In the genomic region with DNA sequence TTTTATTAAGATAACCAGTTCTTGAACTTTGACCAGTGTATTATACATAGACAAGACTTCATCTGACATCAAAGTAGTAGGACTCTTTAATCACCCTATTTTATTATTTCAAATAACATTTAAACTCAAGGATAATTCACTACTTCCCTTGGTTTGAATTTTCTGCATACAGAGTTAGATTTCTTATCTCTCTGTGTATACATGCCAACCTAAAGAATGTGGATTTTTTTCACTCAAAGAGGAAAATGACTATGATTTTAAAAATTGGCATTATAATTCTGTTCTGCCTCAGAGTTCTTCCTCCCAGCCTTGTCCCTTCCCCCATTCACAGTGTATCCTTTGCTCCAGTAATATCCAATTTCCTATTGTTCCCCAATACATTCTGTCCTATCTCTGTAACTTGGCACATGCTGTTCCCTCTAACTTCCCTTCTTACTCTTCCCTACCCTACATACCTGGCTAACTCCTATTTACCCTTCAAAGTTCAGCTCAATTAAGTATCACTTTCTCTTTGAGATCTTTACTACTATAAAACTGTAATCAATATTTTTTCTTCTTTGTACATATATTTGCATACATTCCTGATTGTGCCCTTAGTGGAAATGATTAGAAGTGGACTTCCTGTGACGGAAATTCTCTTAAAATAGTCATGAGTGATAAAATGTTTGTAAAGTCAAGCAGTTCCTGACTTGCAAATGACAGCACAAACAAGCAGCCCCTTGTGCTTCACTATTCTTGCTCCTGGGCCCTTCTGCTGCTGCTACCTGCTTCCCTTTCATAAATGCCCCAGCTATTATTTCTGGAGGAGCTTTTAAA, we compare ENCODE assay signal across 3 cellular contexts.
TF ChIP-seq lines count a peak whose summit lies in the region.

No MANE protein-coding gene starts in this region.

TF ChIP-seq in HEK293, 187 proteins besides CTCF, POLR2A, EP300 and RAD21:
- TF ChIP-seq ZNF133 (tag by site-specific recombination; IDR thresholded peaks at IDR 0.05) (no peak), TCF7L2 (IDR thresholded peaks at IDR 0.05; ENCODE audit: borderline replicate concordance, low read depth, low read length) (0 out of 2 replicates have a peak, but pooled peaks have one; percentile 6)

TF ChIP-seq in K562, 482 proteins besides CTCF, POLR2A, EP300 and RAD21 (continues in another document):
- no peak for TF ChIP-seq KLF1 (tag; IDR thresholded peaks at IDR 0.05)
- TF ChIP-seq, protein P1, sequence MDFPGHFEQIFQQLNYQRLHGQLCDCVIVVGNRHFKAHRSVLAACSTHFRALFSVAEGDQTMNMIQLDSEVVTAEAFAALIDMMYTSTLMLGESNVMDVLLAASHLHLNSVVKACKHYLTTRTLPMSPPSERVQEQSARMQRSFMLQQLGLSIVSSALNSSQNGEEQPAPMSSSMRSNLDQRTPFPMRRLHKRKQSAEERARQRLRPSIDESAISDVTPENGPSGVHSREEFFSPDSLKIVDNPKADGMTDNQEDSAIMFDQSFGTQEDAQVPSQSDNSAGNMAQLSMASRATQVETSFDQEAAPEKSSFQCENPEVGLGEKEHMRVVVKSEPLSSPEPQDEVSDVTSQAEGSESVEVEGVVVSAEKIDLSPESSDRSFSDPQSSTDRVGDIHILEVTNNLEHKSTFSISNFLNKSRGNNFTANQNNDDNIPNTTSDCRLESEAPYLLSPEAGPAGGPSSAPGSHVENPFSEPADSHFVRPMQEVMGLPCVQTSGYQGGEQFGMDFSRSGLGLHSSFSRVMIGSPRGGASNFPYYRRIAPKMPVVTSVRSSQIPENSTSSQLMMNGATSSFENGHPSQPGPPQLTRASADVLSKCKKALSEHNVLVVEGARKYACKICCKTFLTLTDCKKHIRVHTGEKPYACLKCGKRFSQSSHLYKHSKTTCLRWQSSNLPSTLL (IDR thresholded peaks at IDR 0.05) = no peak
- TF ChIP-seq, protein P2, sequence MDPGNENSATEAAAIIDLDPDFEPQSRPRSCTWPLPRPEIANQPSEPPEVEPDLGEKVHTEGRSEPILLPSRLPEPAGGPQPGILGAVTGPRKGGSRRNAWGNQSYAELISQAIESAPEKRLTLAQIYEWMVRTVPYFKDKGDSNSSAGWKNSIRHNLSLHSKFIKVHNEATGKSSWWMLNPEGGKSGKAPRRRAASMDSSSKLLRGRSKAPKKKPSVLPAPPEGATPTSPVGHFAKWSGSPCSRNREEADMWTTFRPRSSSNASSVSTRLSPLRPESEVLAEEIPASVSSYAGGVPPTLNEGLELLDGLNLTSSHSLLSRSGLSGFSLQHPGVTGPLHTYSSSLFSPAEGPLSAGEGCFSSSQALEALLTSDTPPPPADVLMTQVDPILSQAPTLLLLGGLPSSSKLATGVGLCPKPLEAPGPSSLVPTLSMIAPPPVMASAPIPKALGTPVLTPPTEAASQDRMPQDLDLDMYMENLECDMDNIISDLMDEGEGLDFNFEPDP (CRISPR knock-in tag; IDR thresholded peaks at IDR 0.05) = no peak
- no peak for TF ChIP-seq MTA2 (IDR thresholded peaks at IDR 0.05; ENCODE audit: low read depth)
- TF ChIP-seq ZNF224 (CRISPR knock-in tag; IDR thresholded peaks at IDR 0.05) = no peak
- no peak for TF ChIP-seq STAG1 (CRISPR knock-in tag; IDR thresholded peaks at IDR 0.05; ENCODE audit: borderline replicate concordance)
- TF ChIP-seq ELF1 (tag; IDR thresholded peaks at IDR 0.05) = no peak

TF ChIP-seq in liver, 16 proteins besides CTCF, POLR2A, EP300 and RAD21:
- peak; percentile 37 for TF ChIP-seq SP1 (IDR thresholded peaks at IDR 0.05)
- TF ChIP-seq, protein P3, sequence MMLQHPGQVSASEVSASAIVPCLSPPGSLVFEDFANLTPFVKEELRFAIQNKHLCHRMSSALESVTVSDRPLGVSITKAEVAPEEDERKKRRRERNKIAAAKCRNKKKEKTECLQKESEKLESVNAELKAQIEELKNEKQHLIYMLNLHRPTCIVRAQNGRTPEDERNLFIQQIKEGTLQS (IDR thresholded peaks at IDR 0.05) = no peak
